In genomic region chr2:202265467-202266277, GRCh38 we compare ENCODE assay signal across 1 cellular context.
TF ChIP-seq lines count a peak whose summit lies in the region.

A gene with protein sequence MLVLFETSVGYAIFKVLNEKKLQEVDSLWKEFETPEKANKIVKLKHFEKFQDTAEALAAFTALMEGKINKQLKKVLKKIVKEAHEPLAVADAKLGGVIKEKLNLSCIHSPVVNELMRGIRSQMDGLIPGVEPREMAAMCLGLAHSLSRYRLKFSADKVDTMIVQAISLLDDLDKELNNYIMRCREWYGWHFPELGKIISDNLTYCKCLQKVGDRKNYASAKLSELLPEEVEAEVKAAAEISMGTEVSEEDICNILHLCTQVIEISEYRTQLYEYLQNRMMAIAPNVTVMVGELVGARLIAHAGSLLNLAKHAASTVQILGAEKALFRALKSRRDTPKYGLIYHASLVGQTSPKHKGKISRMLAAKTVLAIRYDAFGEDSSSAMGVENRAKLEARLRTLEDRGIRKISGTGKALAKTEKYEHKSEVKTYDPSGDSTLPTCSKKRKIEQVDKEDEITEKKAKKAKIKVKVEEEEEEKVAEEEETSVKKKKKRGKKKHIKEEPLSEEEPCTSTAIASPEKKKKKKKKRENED (plus strand): TSS chr2:202265763. CDS start chr2:202265942, 179 bp downstream.

TF ChIP-seq in HepG2, 621 proteins besides CTCF, POLR2A, EP300 and RAD21 (continued from another document and continues in another):
- peak; percentile 77 for TF ChIP-seq ZNF512B (CRISPR knock-in tag; IDR thresholded peaks at IDR 0.05; ENCODE audit: borderline replicate concordance)
- TF ChIP-seq ZNF761 (CRISPR knock-in tag; conservative IDR thresholded peaks at IDR 0.05) = peak; percentile 84
- TF ChIP-seq, protein P1, sequence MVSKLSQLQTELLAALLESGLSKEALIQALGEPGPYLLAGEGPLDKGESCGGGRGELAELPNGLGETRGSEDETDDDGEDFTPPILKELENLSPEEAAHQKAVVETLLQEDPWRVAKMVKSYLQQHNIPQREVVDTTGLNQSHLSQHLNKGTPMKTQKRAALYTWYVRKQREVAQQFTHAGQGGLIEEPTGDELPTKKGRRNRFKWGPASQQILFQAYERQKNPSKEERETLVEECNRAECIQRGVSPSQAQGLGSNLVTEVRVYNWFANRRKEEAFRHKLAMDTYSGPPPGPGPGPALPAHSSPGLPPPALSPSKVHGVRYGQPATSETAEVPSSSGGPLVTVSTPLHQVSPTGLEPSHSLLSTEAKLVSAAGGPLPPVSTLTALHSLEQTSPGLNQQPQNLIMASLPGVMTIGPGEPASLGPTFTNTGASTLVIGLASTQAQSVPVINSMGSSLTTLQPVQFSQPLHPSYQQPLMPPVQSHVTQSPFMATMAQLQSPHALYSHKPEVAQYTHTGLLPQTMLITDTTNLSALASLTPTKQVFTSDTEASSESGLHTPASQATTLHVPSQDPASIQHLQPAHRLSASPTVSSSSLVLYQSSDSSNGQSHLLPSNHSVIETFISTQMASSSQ (IDR thresholded peaks at IDR 0.05; ENCODE audit: low read depth) = no peak
- TF ChIP-seq, protein P1 (CRISPR knock-in tag; IDR thresholded peaks at IDR 0.05; ENCODE audit: borderline replicate concordance) = peak; percentile 28; the same call in 1 of the 2 replicates
- TF ChIP-seq ZBTB46 (CRISPR knock-in tag; IDR thresholded peaks at IDR 0.05; ENCODE audit: borderline replicate concordance) = no peak
- TF ChIP-seq, protein P2, sequence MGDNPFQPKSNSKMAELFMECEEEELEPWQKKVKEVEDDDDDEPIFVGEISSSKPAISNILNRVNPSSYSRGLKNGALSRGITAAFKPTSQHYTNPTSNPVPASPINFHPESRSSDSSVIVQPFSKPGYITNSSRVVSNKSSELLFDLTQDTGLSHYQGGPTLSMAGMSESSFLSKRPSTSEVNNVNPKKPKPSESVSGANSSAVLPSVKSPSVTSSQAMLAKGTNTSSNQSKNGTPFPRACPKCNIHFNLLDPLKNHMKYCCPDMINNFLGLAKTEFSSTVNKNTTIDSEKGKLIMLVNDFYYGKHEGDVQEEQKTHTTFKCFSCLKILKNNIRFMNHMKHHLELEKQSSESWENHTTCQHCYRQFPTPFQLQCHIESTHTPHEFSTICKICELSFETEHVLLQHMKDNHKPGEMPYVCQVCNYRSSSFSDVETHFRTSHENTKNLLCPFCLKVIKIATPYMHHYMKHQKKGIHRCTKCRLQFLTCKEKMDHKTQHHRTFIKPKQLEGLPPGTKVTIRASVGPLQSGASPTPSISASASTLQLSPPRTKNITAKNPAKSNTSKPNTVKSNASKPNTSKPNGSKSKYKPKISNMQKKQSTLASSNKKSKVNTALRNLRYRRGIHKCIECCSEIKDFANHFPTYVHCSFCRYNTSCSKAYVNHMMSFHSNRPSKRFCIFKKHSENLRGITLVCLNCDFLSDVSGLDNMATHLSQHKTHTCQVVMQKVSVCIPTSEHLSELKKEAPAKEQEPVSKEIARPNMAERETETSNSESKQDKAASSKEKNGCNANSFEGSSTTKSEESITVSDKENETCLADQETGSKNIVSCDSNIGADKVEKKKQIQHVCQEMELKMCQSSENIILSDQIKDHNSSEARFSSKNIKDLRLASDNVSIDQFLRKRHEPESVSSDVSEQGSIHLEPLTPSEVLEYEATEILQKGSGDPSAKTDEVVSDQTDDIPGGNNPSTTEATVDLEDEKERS (CRISPR knock-in tag; IDR thresholded peaks at IDR 0.05) = peak; percentile 94
- no peak for TF ChIP-seq EHMT2 (IDR thresholded peaks at IDR 0.05; ENCODE audit: borderline replicate concordance, low read depth, low read length)
- TF ChIP-seq, protein P3, sequence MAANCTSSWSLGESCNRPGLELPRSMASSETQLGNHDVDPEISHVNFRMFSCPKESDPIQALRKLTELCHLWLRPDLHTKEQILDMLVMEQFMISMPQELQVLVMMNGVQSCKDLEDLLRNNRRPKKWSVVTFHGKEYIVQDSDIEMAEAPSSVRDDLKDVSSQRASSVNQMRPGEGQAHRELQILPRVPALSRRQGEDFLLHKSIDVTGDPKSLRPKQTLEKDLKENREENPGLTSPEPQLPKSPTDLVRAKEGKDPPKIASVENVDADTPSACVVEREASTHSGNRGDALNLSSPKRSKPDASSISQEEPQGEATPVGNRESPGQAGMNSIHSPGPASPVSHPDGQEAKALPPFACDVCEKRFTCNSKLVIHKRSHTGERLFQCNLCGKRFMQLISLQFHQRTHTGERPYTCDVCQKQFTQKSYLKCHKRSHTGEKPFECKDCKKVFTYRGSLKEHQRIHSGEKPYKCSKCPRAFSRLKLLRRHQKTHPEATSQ (CRISPR knock-in tag; IDR thresholded peaks at IDR 0.05; ENCODE audit: borderline replicate concordance) = no peak; the same call in 1 of the 2 replicates
- TF ChIP-seq, protein P4, sequence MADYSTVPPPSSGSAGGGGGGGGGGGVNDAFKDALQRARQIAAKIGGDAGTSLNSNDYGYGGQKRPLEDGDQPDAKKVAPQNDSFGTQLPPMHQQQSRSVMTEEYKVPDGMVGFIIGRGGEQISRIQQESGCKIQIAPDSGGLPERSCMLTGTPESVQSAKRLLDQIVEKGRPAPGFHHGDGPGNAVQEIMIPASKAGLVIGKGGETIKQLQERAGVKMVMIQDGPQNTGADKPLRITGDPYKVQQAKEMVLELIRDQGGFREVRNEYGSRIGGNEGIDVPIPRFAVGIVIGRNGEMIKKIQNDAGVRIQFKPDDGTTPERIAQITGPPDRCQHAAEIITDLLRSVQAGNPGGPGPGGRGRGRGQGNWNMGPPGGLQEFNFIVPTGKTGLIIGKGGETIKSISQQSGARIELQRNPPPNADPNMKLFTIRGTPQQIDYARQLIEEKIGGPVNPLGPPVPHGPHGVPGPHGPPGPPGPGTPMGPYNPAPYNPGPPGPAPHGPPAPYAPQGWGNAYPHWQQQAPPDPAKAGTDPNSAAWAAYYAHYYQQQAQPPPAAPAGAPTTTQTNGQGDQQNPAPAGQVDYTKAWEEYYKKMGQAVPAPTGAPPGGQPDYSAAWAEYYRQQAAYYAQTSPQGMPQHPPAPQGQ (CRISPR knock-in tag; IDR thresholded peaks at IDR 0.05; ENCODE audit: borderline replicate concordance) = no peak; the same call in 1 of the 2 replicates
- TF ChIP-seq BRF2 (CRISPR knock-in tag; IDR thresholded peaks at IDR 0.05) = peak; percentile 88
- peak; percentile 85 for TF ChIP-seq ZNF704 (CRISPR knock-in tag; IDR thresholded peaks at IDR 0.05; ENCODE audit: borderline replicate concordance)
- TF ChIP-seq ZNF460 (CRISPR knock-in tag; IDR thresholded peaks at IDR 0.05; ENCODE audit: borderline replicate concordance) = peak; percentile 14; the same call in 1 of the 2 replicates
- no peak for TF ChIP-seq STAG1 (CRISPR knock-in tag; IDR thresholded peaks at IDR 0.05)
- TF ChIP-seq ZNF317 (CRISPR knock-in tag; IDR thresholded peaks at IDR 0.05) = 0 out of 2 replicates have a peak, but pooled peaks have one; percentile 73
- TF ChIP-seq TERF1 (CRISPR knock-in tag; IDR thresholded peaks at IDR 0.05) = no peak
- no peak; the same call in 1 of the 2 replicates for TF ChIP-seq PRDM4 (CRISPR knock-in tag; IDR thresholded peaks at IDR 0.05; ENCODE audit: borderline replicate concordance)
- TF ChIP-seq HMG20B (CRISPR knock-in tag; conservative IDR thresholded peaks at IDR 0.05) = 0 out of 2 replicates have a peak, but pooled peaks have one; percentile 55
- peak; percentile 41; the same call in 1 of the 2 replicates for TF ChIP-seq CEBPB (IDR thresholded peaks at IDR 0.05; ENCODE audit: borderline replicate concordance, low read depth, low read length)
- TF ChIP-seq FOSL2 (CRISPR knock-in tag; IDR thresholded peaks at IDR 0.05) = peak; percentile 68
- no peak; the same call in 1 of the 2 replicates for TF ChIP-seq ZNF30 (CRISPR knock-in tag; IDR thresholded peaks at IDR 0.05)
- no peak for TF ChIP-seq CCAR2 (optimal IDR thresholded peaks at IDR 0.05; ENCODE audit: low read depth, low read length)
- TF ChIP-seq RFXANK (CRISPR knock-in tag; IDR thresholded peaks at IDR 0.05) = peak; percentile 78; the same call in 1 of the 2 replicates
- TF ChIP-seq ZNF614 (CRISPR knock-in tag; IDR thresholded peaks at IDR 0.05; ENCODE audit: borderline replicate concordance) = no peak
- TF ChIP-seq ZFP1 (CRISPR knock-in tag; IDR thresholded peaks at IDR 0.05) = no peak
- peak; percentile 72; the same call in 1 of the 2 replicates for TF ChIP-seq ZNF431 (CRISPR knock-in tag; IDR thresholded peaks at IDR 0.05; ENCODE audit: borderline replicate concordance, low read depth)
- TF ChIP-seq RORA (CRISPR knock-in tag; IDR thresholded peaks at IDR 0.05) = no peak
